Comparison of ENCODE assay signal across 2 cellular contexts in the genomic region with DNA sequence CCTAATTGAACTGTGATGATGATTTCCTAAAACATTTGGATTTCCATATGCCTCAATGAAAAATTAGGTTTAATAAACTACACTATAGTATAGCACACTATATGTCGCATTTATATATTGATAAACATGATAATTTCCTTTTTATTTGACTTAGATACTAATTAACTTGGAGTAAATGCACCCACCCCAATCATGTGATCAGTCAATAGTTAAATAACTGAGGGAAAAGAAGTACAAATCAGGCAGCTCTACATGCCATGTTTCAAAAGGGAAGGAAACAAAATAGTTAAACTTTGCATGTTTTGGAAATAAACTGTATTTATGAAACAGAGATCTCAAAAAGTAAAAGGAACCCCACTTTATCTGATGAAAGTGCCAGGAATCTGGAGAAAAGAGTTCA.
TF ChIP-seq lines count a peak whose summit lies in the region.

No MANE protein-coding gene starts in this region.

TF ChIP-seq in SK-N-SH, 30 proteins besides CTCF, POLR2A, EP300 and RAD21 (continued from another document):
- TF ChIP-seq USF1 (IDR thresholded peaks at IDR 0.05; ENCODE audit: borderline replicate concordance, low read depth) (no peak), YY1 (IDR thresholded peaks at IDR 0.05; ENCODE audit: low read depth) (no peak), EZH2phosphoT487 (IDR thresholded peaks at IDR 0.05; ENCODE audit: borderline replicate concordance, low read depth) (no peak), IRF3 (IDR thresholded peaks at IDR 0.05; ENCODE audit: low read depth, low read length) (no peak), FOXJ3 (CRISPR knock-in tag; IDR thresholded peaks at IDR 0.05) (no peak), ELF1 (IDR thresholded peaks at IDR 0.05) (no peak), ZBTB33 (IDR thresholded peaks at IDR 0.05; ENCODE audit: borderline replicate concordance, low read depth) (no peak), TEAD4 (IDR thresholded peaks at IDR 0.05; ENCODE audit: borderline replicate concordance, insufficient read depth) (no peak), NRF1 (IDR thresholded peaks at IDR 0.05; ENCODE audit: low read depth, low read length) (no peak), SMC3 (IDR thresholded peaks at IDR 0.05; ENCODE audit: low read depth, low read length) (no peak), REST (IDR thresholded peaks at IDR 0.05; ENCODE audit: low read depth, low read length) (no peak), GABPA (IDR thresholded peaks at IDR 0.05; ENCODE audit: low read depth) (no peak), RCOR1 (IDR thresholded peaks at IDR 0.05; ENCODE audit: low read length) (no peak), POLR2AphosphoS5 (IDR thresholded peaks at IDR 0.05; ENCODE audit: low read depth, low read length) (no peak), TAF1 (IDR thresholded peaks at IDR 0.05; ENCODE audit: borderline replicate concordance, low read depth, low read length) (no peak), MEF2A (IDR thresholded peaks at IDR 0.05; ENCODE audit: borderline replicate concordance, low read depth) (no peak), FOSL2 (IDR thresholded peaks at IDR 0.05; ENCODE audit: borderline replicate concordance, low read depth) (no peak), NFIC (IDR thresholded peaks at IDR 0.05; ENCODE audit: borderline replicate concordance) (no peak)
- TF ChIP-seq, protein P1, sequence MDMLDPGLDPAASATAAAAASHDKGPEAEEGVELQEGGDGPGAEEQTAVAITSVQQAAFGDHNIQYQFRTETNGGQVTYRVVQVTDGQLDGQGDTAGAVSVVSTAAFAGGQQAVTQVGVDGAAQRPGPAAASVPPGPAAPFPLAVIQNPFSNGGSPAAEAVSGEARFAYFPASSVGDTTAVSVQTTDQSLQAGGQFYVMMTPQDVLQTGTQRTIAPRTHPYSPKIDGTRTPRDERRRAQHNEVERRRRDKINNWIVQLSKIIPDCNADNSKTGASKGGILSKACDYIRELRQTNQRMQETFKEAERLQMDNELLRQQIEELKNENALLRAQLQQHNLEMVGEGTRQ (IDR thresholded peaks at IDR 0.05; ENCODE audit: borderline replicate concordance, low read depth, low read length): no peak

TF ChIP-seq in SK-N-SH treated with all-trans-retinoic acid at 6 μM for 48 hours, 23 proteins besides CTCF, POLR2A, EP300 and RAD21 (continued from another document):
- TF ChIP-seq, protein P2, sequence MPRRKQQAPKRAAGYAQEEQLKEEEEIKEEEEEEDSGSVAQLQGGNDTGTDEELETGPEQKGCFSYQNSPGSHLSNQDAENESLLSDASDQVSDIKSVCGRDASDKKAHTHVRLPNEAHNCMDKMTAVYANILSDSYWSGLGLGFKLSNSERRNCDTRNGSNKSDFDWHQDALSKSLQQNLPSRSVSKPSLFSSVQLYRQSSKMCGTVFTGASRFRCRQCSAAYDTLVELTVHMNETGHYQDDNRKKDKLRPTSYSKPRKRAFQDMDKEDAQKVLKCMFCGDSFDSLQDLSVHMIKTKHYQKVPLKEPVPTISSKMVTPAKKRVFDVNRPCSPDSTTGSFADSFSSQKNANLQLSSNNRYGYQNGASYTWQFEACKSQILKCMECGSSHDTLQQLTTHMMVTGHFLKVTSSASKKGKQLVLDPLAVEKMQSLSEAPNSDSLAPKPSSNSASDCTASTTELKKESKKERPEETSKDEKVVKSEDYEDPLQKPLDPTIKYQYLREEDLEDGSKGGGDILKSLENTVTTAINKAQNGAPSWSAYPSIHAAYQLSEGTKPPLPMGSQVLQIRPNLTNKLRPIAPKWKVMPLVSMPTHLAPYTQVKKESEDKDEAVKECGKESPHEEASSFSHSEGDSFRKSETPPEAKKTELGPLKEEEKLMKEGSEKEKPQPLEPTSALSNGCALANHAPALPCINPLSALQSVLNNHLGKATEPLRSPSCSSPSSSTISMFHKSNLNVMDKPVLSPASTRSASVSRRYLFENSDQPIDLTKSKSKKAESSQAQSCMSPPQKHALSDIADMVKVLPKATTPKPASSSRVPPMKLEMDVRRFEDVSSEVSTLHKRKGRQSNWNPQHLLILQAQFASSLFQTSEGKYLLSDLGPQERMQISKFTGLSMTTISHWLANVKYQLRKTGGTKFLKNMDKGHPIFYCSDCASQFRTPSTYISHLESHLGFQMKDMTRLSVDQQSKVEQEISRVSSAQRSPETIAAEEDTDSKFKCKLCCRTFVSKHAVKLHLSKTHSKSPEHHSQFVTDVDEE (CRISPR knock-in tag; IDR thresholded peaks at IDR 0.05): no peak
- TF ChIP-seq GLIS3 (CRISPR knock-in tag; IDR thresholded peaks at IDR 0.05) (no peak), ZNF70 (CRISPR knock-in tag; IDR thresholded peaks at IDR 0.05) (no peak), ZFP30 (CRISPR knock-in tag; IDR thresholded peaks at IDR 0.05) (no peak), TCF4 (CRISPR knock-in tag; IDR thresholded peaks at IDR 0.05; ENCODE audit: borderline replicate concordance) (no peak), POU6F1 (CRISPR knock-in tag; IDR thresholded peaks at IDR 0.05; ENCODE audit: borderline replicate concordance, low read depth) (no peak), PATZ1 (CRISPR knock-in tag; IDR thresholded peaks at IDR 0.05; ENCODE audit: borderline replicate concordance) (no peak), ZC3H10 (CRISPR knock-in tag; IDR thresholded peaks at IDR 0.05) (no peak), BACH2 (CRISPR knock-in tag; IDR thresholded peaks at IDR 0.05; ENCODE audit: borderline replicate concordance) (no peak)
